In genomic region chr2:167964650-167965404, GRCh38 we compare ENCODE assay signal across 10 cellular contexts.
DNase-seq lines count a peak whose midpoint lies in the region; ATAC-seq and TF ChIP-seq lines count a peak whose summit lies in the region.
"Had no signal": no experiment of that assay in that cellular context is flagged by ENCODE, and none has a peak within 500 bp of the region (broad histone marks: within the 10 kb centered on the region; RNA-seq: fewer than 3 reads in every experiment).

No MANE protein-coding gene starts in this region.

- no peaks in the 10 kb centered on the region for H3K79me2 ChIP-seq in PC-9 (ENCODE audit: low read depth)

- ATAC-seq in Right ventricle myocardium inferior (peak; percentile 31), HG03442 (IDR thresholded peaks at IDR 0.05; ENCODE audit: unreplicated experiment) (no peak), GM21526 (IDR thresholded peaks at IDR 0.05; ENCODE audit: low FRiP score, unreplicated experiment) (no peak), HG03378 (IDR thresholded peaks at IDR 0.05; ENCODE audit: unreplicated experiment) (no peak)

- peaks cover 5% of the 10 kb centered on the region; the same call in 1 of the 2 replicates for H3F3A ChIP-seq in PC-9 (ENCODE audit: insufficient read depth, low read depth)

- H3K4me1 Mint-ChIP-seq in type B pancreatic cell (ENCODE audit: unreplicated experiment): peaks cover 33% of the 10 kb centered on the region

- POLR2A ChIA-PET in PC-9 (lab: Charles Lee; ENCODE audit: unreplicated experiment): no interaction called here

- H3K4me3 Mint-ChIP-seq in type B pancreatic cell: no peak overlapping the region
- H3K4me3 Mint-ChIP-seq: CD8-positive, alpha-beta memory T cell had no signal

- peaks cover 21% of the 10 kb centered on the region for H3K36me3 Mint-ChIP-seq in type B pancreatic cell

- H3K27ac Mint-ChIP-seq in type B pancreatic cell: no peak overlapping the region

- H3K4me3 ChIP-seq in right atrium auricular region (no peak overlapping the region), PC-9 (no peak overlapping the region), fibroblast of villous mesenchyme (ENCODE audit: low read depth, low read length) (no peak overlapping the region)

- H3K4me1 ChIP-seq in right atrium auricular region: no peaks in the 10 kb centered on the region
- H3K4me1 ChIP-seq in PC-9 (replicated peaks; ENCODE audit: insufficient read depth): no peaks in the 10 kb centered on the region

- H3K4me2 ChIP-seq in PC-9: no peak overlapping the region

- no peaks in the 10 kb centered on the region for H3K9me2 ChIP-seq in PC-9 (ENCODE audit: insufficient read depth)

- BruUV-seq in PC-9 (replicated peaks; lab: Mats Ljungman, UMichigan): no TSS peak

- H3K36me3 ChIP-seq in right atrium auricular region (no peaks in the 10 kb centered on the region), PC-9 (ENCODE audit: low read depth) (peaks cover 3% of the 10 kb centered on the region; the same call in 1 of the 2 replicates)

- H3K9me3 ChIP-seq in right atrium auricular region (no peaks in the 10 kb centered on the region), PC-9 (ENCODE audit: insufficient read depth, low read depth) (no peaks in the 10 kb centered on the region)

- H4K20me1 ChIP-seq in PC-9 (ENCODE audit: insufficient read depth): no peaks in the 10 kb centered on the region

- H3K27me3 ChIP-seq in right atrium auricular region: no peaks in the 10 kb centered on the region
- no peaks in the 10 kb centered on the region for H3K27me3 ChIP-seq in PC-9 (ENCODE audit: insufficient read depth, low read depth)

- intact Hi-C loops in Right ventricle myocardium inferior (cut with DNase I): loop anchor here (2.0 kb wide), 1 partner anchor 154 kb away; no protein-coding TSS in a partner anchor
- intact Hi-C loops in PC-9 (cut with micrococcal nuclease; ENCODE audit: unreplicated experiment): no loop called here

- H2AFZ ChIP-seq in PC-9: no peak overlapping the region

- CTCF ChIA-PET in PC-9 (lab: Charles Lee): no interaction called here

- TF ChIP-seq CTCF in right atrium auricular region (IDR thresholded peaks at IDR 0.05) (peak in 1 of 2 donors; percentile 47), PC-9 (conservative IDR thresholded peaks at IDR 0.05) (peak; percentile 33; the same call in 1 of the 2 replicates), fibroblast of villous mesenchyme (IDR thresholded peaks at IDR 0.05; ENCODE audit: insufficient read depth, low read depth, low read length) (peak; percentile 39), type B pancreatic cell (conservative IDR thresholded peaks at IDR 0.05) (peak; percentile 56)

- H3K27me3 Mint-ChIP-seq in type B pancreatic cell: no peaks in the 10 kb centered on the region
- H3K27me3 Mint-ChIP-seq: CD8-positive, alpha-beta memory T cell had no signal

- peaks cover 6% of the 10 kb centered on the region for H3K9me3 Mint-ChIP-seq in type B pancreatic cell
- H3K9me3 Mint-ChIP-seq: CD8-positive, alpha-beta memory T cell had no signal

- no peak for DNase-seq in Right ventricle myocardium inferior (ENCODE audit: missing footprints)
- DNase-seq in right atrium auricular region (ENCODE audit: low spot score): no peak
- no peak for DNase-seq in PC-9
- peak; percentile 30 for DNase-seq in fibroblast of villous mesenchyme (ENCODE audit: low read depth)
- no peak for DNase-seq in type B pancreatic cell (ENCODE audit: extremely low spot score, unreplicated experiment)
- DNase-seq: CD8-positive, alpha-beta memory T cell; T-helper 1 cell had no signal

- no peak overlapping the region for H3K27ac ChIP-seq in right atrium auricular region
- no peak overlapping the region for H3K27ac ChIP-seq in PC-9
